ENCODE assay signal across 8 cellular contexts in genomic region chr2:127219716-127220090, GRCh38. TPM values are rescaled to one million over a fixed set of nuclear protein-coding genes. Genes with fewer than 3 reads are reported as not detected.
DNase-seq lines count a peak whose midpoint lies in the region; ATAC-seq and TF ChIP-seq lines count a peak whose summit lies in the region.

No MANE protein-coding gene starts in this region.

- TF ChIP-seq CTCF in osteoblast (IDR thresholded peaks at IDR 0.05; ENCODE audit: extremely low read depth, low read depth, low read length) = no peak

- peak; percentile 24 for DNase-seq in NCI-H2171 treated with DMSO at 0.1 percent for 48 hours (lab: John Stamatoyannopoulos, UW)
- DNase-seq in osteoblast (ENCODE audit: insufficient read length, low spot score, missing footprints) = peak; percentile 90
- DNase-seq in CD8-positive, alpha-beta memory T cell = no peak
- no peak for DNase-seq in GM19238 (ENCODE audit: insufficient read length, low spot score)
- DNase-seq in H4 (ENCODE audit: low spot score) = no peak

- H3K9me3 Mint-ChIP-seq in CD8-positive, alpha-beta memory T cell = peaks cover 3 to 9% (median 5%) of the 10 kb centered on the region in 5 donors

- H4K20me1 ChIP-seq in BLaER1 treated with 17β-estradiol and CSF1 and Interleukin-3, amounts not matched to agents 10 nM and 100 nM = peaks cover 0 to 6% (median 0%) of the 10 kb centered on the region in 11 experiments; a peak in 3 of 22 replicates
- no peaks in the 10 kb centered on the region for H4K20me1 ChIP-seq in osteoblast (ENCODE audit: insufficient read depth, low read length)

- peaks cover 54 to 64% of the 10 kb centered on the region in 2 donors for H3K27me3 Mint-ChIP-seq in CD8-positive, alpha-beta memory T cell

- peak overlapping the region; percentile 59 to 81 (median 71) for H3K4me2 ChIP-seq in BLaER1 treated with 17β-estradiol and CSF1 and Interleukin-3, amounts not matched to agents 10 nM and 100 nM
- H3K4me2 ChIP-seq in osteoblast (ENCODE audit: insufficient read depth, low read length) = peak overlapping the region; percentile 88

- peaks cover 50 to 67% (median 58%) of the 10 kb centered on the region in 11 experiments for H3K27me3 ChIP-seq in BLaER1 treated with 17β-estradiol and CSF1 and Interleukin-3, amounts not matched to agents 10 nM and 100 nM
- no peaks in the 10 kb centered on the region for H3K27me3 ChIP-seq in osteoblast (ENCODE audit: insufficient read depth, low read length)
- peaks cover 21% of the 10 kb centered on the region for H3K27me3 ChIP-seq in CD8-positive, alpha-beta memory T cell (ENCODE audit: insufficient read depth, low read length, poor library complexity, severe bottlenecking)

- H2AFZ ChIP-seq in osteoblast (ENCODE audit: low read length) = no peak overlapping the region

- CTCF ChIA-PET in CD8-positive, alpha-beta memory T cell (lab: Charles Lee) = no interaction called here

- no peak overlapping the region for H3K27ac Mint-ChIP-seq in CD8-positive, alpha-beta memory T cell

- H3K9ac ChIP-seq in BLaER1 treated with 17β-estradiol and CSF1 and Interleukin-3, amounts not matched to agents 10 nM and 100 nM = peak overlapping the region in 1 of 11 experiments; percentile 34; a peak in 3 of 22 replicates

- H3K4me3 Mint-ChIP-seq in CD8-positive, alpha-beta memory T cell = peak overlapping the region in 2 of 7 donors; percentile 56

- H3K36me3 Mint-ChIP-seq in CD8-positive, alpha-beta memory T cell = no peaks in the 10 kb centered on the region

- peak; percentile 24 for ATAC-seq in esophagus mucosa
- no peak for ATAC-seq in HG03460 (IDR thresholded peaks at IDR 0.05; ENCODE audit: unreplicated experiment)

- H3K4me3 ChIP-seq in BLaER1 treated with 17β-estradiol and CSF1 and Interleukin-3, amounts not matched to agents 10 nM and 100 nM = peak overlapping the region; percentile 45 to 67 (median 56)
- H3K4me3 ChIP-seq in osteoblast (ENCODE audit: insufficient read depth, low read length) = peak overlapping the region; percentile 77
- no peak overlapping the region for H3K4me3 ChIP-seq in CD8-positive, alpha-beta memory T cell (ENCODE audit: low read length)

- peaks cover 0 to 8% (median 0%) of the 10 kb centered on the region in 10 experiments; a peak in 2 of 20 replicates for H3K4me1 ChIP-seq in BLaER1 treated with 17β-estradiol and CSF1 and Interleukin-3, amounts not matched to agents 10 nM and 100 nM
- peaks cover 19% of the 10 kb centered on the region for H3K4me1 ChIP-seq in osteoblast (ENCODE audit: insufficient read depth, low read length)
- H3K4me1 ChIP-seq in CD8-positive, alpha-beta memory T cell (ENCODE audit: insufficient read depth, low read length) = peaks cover 7% of the 10 kb centered on the region

- H3K27ac ChIP-seq in BLaER1 treated with 17β-estradiol and CSF1 and Interleukin-3, amounts not matched to agents 10 nM and 100 nM = no peak overlapping the region
- no peak overlapping the region for H3K27ac ChIP-seq in osteoblast (ENCODE audit: low read depth, low read length)
- H3K27ac ChIP-seq in CD8-positive, alpha-beta memory T cell (ENCODE audit: low read depth, low read length) = no peak overlapping the region

- POLR2A ChIA-PET in CD8-positive, alpha-beta memory T cell (lab: Charles Lee) = no interaction called here

- no peaks in the 10 kb centered on the region for H3K36me3 ChIP-seq in BLaER1 treated with 17β-estradiol and CSF1 and Interleukin-3, amounts not matched to agents 10 nM and 100 nM
- H3K36me3 ChIP-seq in osteoblast (ENCODE audit: insufficient read depth, low read length) = no peaks in the 10 kb centered on the region
- H3K36me3 ChIP-seq in CD8-positive, alpha-beta memory T cell (ENCODE audit: insufficient read depth, low read length) = no peaks in the 10 kb centered on the region

- H3K4me1 Mint-ChIP-seq in CD8-positive, alpha-beta memory T cell = peaks cover 11 to 24% (median 20%) of the 10 kb centered on the region in 3 donors

- no peaks in the 10 kb centered on the region for H3K79me2 ChIP-seq in osteoblast (ENCODE audit: insufficient read depth, low read length)

- peaks cover 44 to 59% (median 57%) of the 10 kb centered on the region in 11 experiments for H3K9me3 ChIP-seq in BLaER1 treated with 17β-estradiol and CSF1 and Interleukin-3, amounts not matched to agents 10 nM and 100 nM (replicated peaks in 1 of 11)
- H3K9me3 ChIP-seq in osteoblast (ENCODE audit: low read depth, low read length) = no peaks in the 10 kb centered on the region
- no peaks in the 10 kb centered on the region for H3K9me3 ChIP-seq in CD8-positive, alpha-beta memory T cell (ENCODE audit: low read length)

RNA-seq across cellular contexts. Expression of gene CYP27C1, which starts 0.4 kb away (rescaled TPM):
- total RNA-seq in esophagus mucosa (1.8 TPM), osteoblast (2.2 and 2.4 TPM in 2 replicates)
- total RNA-seq in CD8-positive, alpha-beta memory T cell = not detected
- not detected for polyA plus RNA-seq in CD8-positive, alpha-beta memory T cell
- 0.08 and 0.75 TPM in 2 replicates for total RNA-seq in H4 (2014; rRNA removed; shearing (Covaris generic))

Comparison
In these comparisons a context has a peak if more than half of its experiments do, and no peak if none do; other contexts are left out.
1. DNase-seq: peak in NCI-H2171 treated with DMSO at 0.1 percent for 48 hours (single experiment) and osteoblast (single experiment); none in CD8-positive, alpha-beta memory T cell (0 of 5), GM19238 (single experiment) and H4 (single experiment).